1 cellular context compared by ENCODE assay signal in genomic region chr4:81600511-81601269, GRCh38.
TF ChIP-seq lines count a peak whose summit lies in the region.

No MANE protein-coding gene starts in this region.

TF ChIP-seq in HepG2, 621 proteins besides CTCF, POLR2A, EP300 and RAD21 (continued from another document):
- TF ChIP-seq SNAPC4 (CRISPR knock-in tag; IDR thresholded peaks at IDR 0.05): no peak
